22 cellular contexts compared by ENCODE assay signal in the genomic region with DNA sequence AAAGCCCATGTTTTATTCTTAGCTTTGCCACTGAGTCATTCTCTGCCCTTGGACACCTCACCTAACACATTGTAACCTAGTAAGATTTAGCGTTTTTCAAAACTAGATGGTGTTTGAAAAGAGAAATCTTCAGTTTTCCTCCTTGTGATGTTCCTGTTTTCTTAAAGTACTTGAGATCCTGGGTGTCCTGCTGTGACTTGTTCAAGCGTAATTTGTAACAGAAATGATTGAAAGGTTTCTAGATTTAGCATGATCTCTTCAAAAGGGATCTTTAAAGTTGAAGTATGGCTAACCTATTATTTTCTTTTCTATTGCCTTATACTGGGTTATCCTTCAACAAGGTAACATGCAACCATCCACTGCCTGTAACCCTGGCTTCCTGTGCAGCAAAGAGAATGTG. TPM values are rescaled to one million over a fixed set of nuclear protein-coding genes. Genes with fewer than 3 reads are reported as not detected.
"Had no signal": no experiment of that assay in that cellular context is flagged by ENCODE, and none has a peak within 500 bp of the region (broad histone marks: within the 10 kb centered on the region; RNA-seq: fewer than 3 reads in every experiment).

No MANE protein-coding gene starts in this region.

- H3K4me3 ChIP-seq: esophagus muscularis mucosa, gastrocnemius medialis, heart right ventricle, ovary, right atrium auricular region, sigmoid colon, skin epidermis had no signal

- H3K27me3 ChIP-seq: esophagus muscularis mucosa, gastrocnemius medialis, heart right ventricle, ovary, right atrium auricular region, sigmoid colon had no signal

- H3K36me3 ChIP-seq: esophagus muscularis mucosa, gastrocnemius medialis, heart right ventricle, ovary, right atrium auricular region, sigmoid colon had no signal

- H3K4me3 Mint-ChIP-seq: naive thymus-derived CD8-positive, alpha-beta T cell; neural crest cell had no signal

- DNase-seq: effector memory CD4-positive, alpha-beta T cell; gastrocnemius medialis; heart right ventricle; kidney glomerular epithelial cell; mammary epithelial cell; naive thymus-derived CD8-positive, alpha-beta T cell; nucleus accumbens; ovary; sigmoid colon; stimulated activated naive CD4-positive, alpha-beta T cell; trophoblast cell had no signal

- H3K27ac ChIP-seq: epithelial cell of prostate, esophagus muscularis mucosa, gastrocnemius medialis, heart right ventricle, ovary, right atrium auricular region, sigmoid colon, skin epidermis had no signal

- H3K9me3 Mint-ChIP-seq: neural crest cell had no signal

- H3K27ac Mint-ChIP-seq: naive thymus-derived CD8-positive, alpha-beta T cell had no signal

- H3K4me1 ChIP-seq: esophagus muscularis mucosa, gastrocnemius medialis, heart right ventricle, right atrium auricular region, sigmoid colon had no signal

- H3K4me1 Mint-ChIP-seq: naive thymus-derived CD8-positive, alpha-beta T cell; neural crest cell had no signal

- H3K36me3 Mint-ChIP-seq: naive thymus-derived CD8-positive, alpha-beta T cell had no signal

- H3K27me3 Mint-ChIP-seq: naive thymus-derived CD8-positive, alpha-beta T cell had no signal

- H3K9me3 ChIP-seq: esophagus muscularis mucosa, gastrocnemius medialis, heart right ventricle, ovary, right atrium auricular region had no signal

- ATAC-seq: gastrocnemius medialis; heart right ventricle; naive thymus-derived CD8-positive, alpha-beta T cell had no signal

RNA-seq across cellular contexts. Expression of a gene that starts 32.6 kb away (rescaled TPM):
- total RNA-seq: esophagus muscularis mucosa; fibroblast of villous mesenchyme; gastrocnemius medialis; heart right ventricle; liver; mammary epithelial cell; mesenteric fat pad; mononuclear cell; naive thymus-derived CD8-positive, alpha-beta T cell; neural crest cell; ovary; posterior vena cava; right atrium auricular region; sigmoid colon; urinary bladder had no signal
